In genomic region chr2:45469314-45470099, GRCh38 we compare ENCODE assay signal across 14 cellular contexts.
DNase-seq lines count a peak whose midpoint lies in the region; ATAC-seq, FAIRE-seq and TF ChIP-seq lines count a peak whose summit lies in the region.
"Had no signal": no experiment of that assay in that cellular context is flagged by ENCODE, and none has a peak within 500 bp of the region (broad histone marks: within the 10 kb centered on the region; RNA-seq: fewer than 3 reads in every experiment).

No MANE protein-coding gene starts in this region.

- H3K27me3 Mint-ChIP-seq in activated CD8-positive, alpha-beta memory T cell treated with anti-CD3 and anti-CD28 coated beads, Interleukin-2, amount 10 ng/mL, durations not matched to agents 7 days and 5 days, result no peaks in the 10 kb centered on the region
- H3K27me3 Mint-ChIP-seq: activated naive CD8-positive, alpha-beta T cell had no signal

- no peak overlapping the region for H2BK120ac ChIP-seq in mesenchymal stem cell (ENCODE audit: low read depth, low read length)

- 50% methylated on average over 2 of the region's 2 CpGs for WGBS in A549 (ENCODE audit: missing lambda C conversion rate)
- no CpG with 5 or more reads among the region's 2 CpGs for WGBS in mesenchymal stem cell

- H3K4me1 ChIP-seq in A549 (peaks cover 20% of the 10 kb centered on the region), left ventricle myocardium inferior (peaks cover 28% of the 10 kb centered on the region), mesenchymal stem cell (ENCODE audit: control insufficient read depth, insufficient read depth, low read depth, low read length) (no peaks in the 10 kb centered on the region)

- H3K27ac ChIP-seq in A549, result peak overlapping the region in 1 of 2 experiments; percentile 44; a peak in 2 of 6 replicates
- peak overlapping the region; percentile 51 for H3K27ac ChIP-seq in left ventricle myocardium inferior (replicated peaks)
- no peak overlapping the region for H3K27ac ChIP-seq in mesenchymal stem cell (ENCODE audit: low read length, poor library complexity, severe bottlenecking)
- H3K27ac ChIP-seq: HL-60 had no signal

- peak in 1 of 2 experiments; percentile 39 for DNase-seq in A549 (ENCODE audit: low read depth in 1 of 2, low spot score in 1 of 2)
- DNase-seq in NCI-H748 (lab: John Stamatoyannopoulos, UW; ENCODE audit: unreplicated experiment), result peak; percentile 91
- no peak for DNase-seq in left ventricle myocardium inferior
- DNase-seq in NOMO-1 treated with dmso at 0.1 percent for 144 hours (lab: John Stamatoyannopoulos, UW; ENCODE audit: unreplicated experiment), result no peak
- DNase-seq in activated CD8-positive, alpha-beta memory T cell treated with anti-CD3 and anti-CD28 coated beads, Interleukin-2, amount 10 ng/mL, durations not matched to agents 7 days and 5 days, result no peak
- DNase-seq in NOMO-1 treated with DMSO at 0.1 percent for 48 hours (lab: John Stamatoyannopoulos, UW; ENCODE audit: unreplicated experiment), result no peak
- no peak for DNase-seq in mesenchymal stem cell
- DNase-seq: NCI-H2227 treated with DMSO at 0.1 percent for 48 hours; stimulated activated CD4-positive, alpha-beta T cell treated with anti-CD3 and anti-CD28 coated beads, Interleukin-4, amount 100 ng/mL, for 24 hours had no signal

- CTCF ChIA-PET in A549 (lab: Yijun Ruan, JAX), result no interaction called here
- CTCF ChIA-PET in activated CD8-positive, alpha-beta memory T cell treated with anti-CD3 and anti-CD28 coated beads, Interleukin-2, amount 10 ng/mL, durations not matched to agents 7 days and 5 days (lab: Charles Lee), result no interaction called here

- peak overlapping the region; percentile 29 for H3K4me2 ChIP-seq in A549
- no peak overlapping the region for H3K4me2 ChIP-seq in mesenchymal stem cell (ENCODE audit: low read length, poor library complexity, severe bottlenecking)

- H3K4me1 Mint-ChIP-seq in activated CD8-positive, alpha-beta memory T cell treated with anti-CD3 and anti-CD28 coated beads, Interleukin-2, amount 10 ng/mL, durations not matched to agents 7 days and 5 days, result no peaks in the 10 kb centered on the region

- H3K23ac ChIP-seq in mesenchymal stem cell (ENCODE audit: low read length in 2 of 2), result no peak overlapping the region

- no peak overlapping the region for H4K8ac ChIP-seq in mesenchymal stem cell (ENCODE audit: low read length)

- H3K4me3 ChIP-seq in A549 (no peak overlapping the region), left ventricle myocardium inferior (no peak overlapping the region), mesenchymal stem cell (ENCODE audit: insufficient read depth in 1 of 2, low read depth in 1 of 2, low read length in 2 of 2) (no peak overlapping the region)

- peaks cover 7% of the 10 kb centered on the region for H3K36me3 Mint-ChIP-seq in activated CD8-positive, alpha-beta memory T cell treated with anti-CD3 and anti-CD28 coated beads, Interleukin-2, amount 10 ng/mL, durations not matched to agents 7 days and 5 days

- H2AK5ac ChIP-seq in mesenchymal stem cell (ENCODE audit: low read length, severe bottlenecking), result no peak overlapping the region

- H3K4me3 Mint-ChIP-seq in activated CD8-positive, alpha-beta memory T cell treated with anti-CD3 and anti-CD28 coated beads, Interleukin-2, amount 10 ng/mL, durations not matched to agents 7 days and 5 days, result no peak overlapping the region
- H3K4me3 Mint-ChIP-seq: activated naive CD8-positive, alpha-beta T cell; nephron had no signal

- H3K27me3 ChIP-seq in left ventricle myocardium inferior (ENCODE audit: low read depth), result no peaks in the 10 kb centered on the region
- no peaks in the 10 kb centered on the region for H3K27me3 ChIP-seq in mesenchymal stem cell (ENCODE audit: control insufficient read depth in 1 of 2, insufficient read depth in 1 of 2, low read length in 2 of 2)

- TF ChIP-seq POLR2A in A549 (IDR thresholded peaks at IDR 0.05; ENCODE audit: low read length), result no peak

- H2BK15ac ChIP-seq in mesenchymal stem cell (ENCODE audit: low read depth, poor library complexity, severe bottlenecking), result no peak overlapping the region

- H3K14ac ChIP-seq in mesenchymal stem cell (ENCODE audit: low read length in 2 of 2), result no peak overlapping the region

- no peak overlapping the region for H3K27ac Mint-ChIP-seq in activated CD8-positive, alpha-beta memory T cell treated with anti-CD3 and anti-CD28 coated beads, Interleukin-2, amount 10 ng/mL, durations not matched to agents 7 days and 5 days
- H3K27ac Mint-ChIP-seq: activated naive CD8-positive, alpha-beta T cell; nephron had no signal

- TF ChIP-seq RAD21 in A549 (conservative IDR thresholded peaks at IDR 0.05 in 1 of 2, IDR thresholded peaks at IDR 0.05 in 1 of 2), result no peak

- H2BK5ac ChIP-seq in mesenchymal stem cell (ENCODE audit: low read depth, low read length, poor library complexity, severe bottlenecking), result no peak overlapping the region

- no peak overlapping the region for H3K18ac ChIP-seq in mesenchymal stem cell (ENCODE audit: low read depth in 1 of 2, low read length in 2 of 2)

- H2AFZ ChIP-seq in mesenchymal stem cell (ENCODE audit: low read depth, low read length), result no peak overlapping the region

- no peaks in the 10 kb centered on the region for H3K9me3 Mint-ChIP-seq in activated CD8-positive, alpha-beta memory T cell treated with anti-CD3 and anti-CD28 coated beads, Interleukin-2, amount 10 ng/mL, durations not matched to agents 7 days and 5 days (ENCODE audit: low read depth)
- H3K9me3 Mint-ChIP-seq: nephron had no signal

- no peak overlapping the region for H3K4ac ChIP-seq in mesenchymal stem cell (ENCODE audit: low read depth in 1 of 2, low read length in 2 of 2)

- H3K36me3 ChIP-seq in left ventricle myocardium inferior (no peaks in the 10 kb centered on the region), mesenchymal stem cell (ENCODE audit: control insufficient read depth in 1 of 2, insufficient read depth in 2 of 2, low read depth in 1 of 2, low read length in 2 of 2) (no peaks in the 10 kb centered on the region)

- peak in 1 of 2 experiments; percentile 18; a peak in 1 of 5 replicates for TF ChIP-seq EP300 in A549 (IDR thresholded peaks at IDR 0.05)

- FAIRE-seq in A549 (lab: Jason Lieb, UNC), result peak; percentile 39
- FAIRE-seq: urothelium cell line had no signal

- TF ChIP-seq CTCF in A549 (IDR thresholded peaks at IDR 0.05), result no peak
- no peak for TF ChIP-seq CTCF in left ventricle myocardium inferior (IDR thresholded peaks at IDR 0.05; ENCODE audit: borderline replicate concordance)

- POLR2A ChIA-PET in A549 (lab: Yijun Ruan, JAX), result no interaction called here

- ATAC-seq in A549 (peak in 1 of 2 experiments; percentile 61; a peak in 3 of 6 replicates), GM21619 (IDR thresholded peaks at IDR 0.05; ENCODE audit: unreplicated experiment) (peak; percentile 54)
- no peak for ATAC-seq in activated CD8-positive, alpha-beta memory T cell treated with anti-CD3 and anti-CD28 coated beads, Interleukin-2, amount 10 ng/mL, durations not matched to agents 7 days and 5 days

- H3K79me1 ChIP-seq in mesenchymal stem cell (replicated peaks; ENCODE audit: low read length, poor library complexity, severe bottlenecking), result no peaks in the 10 kb centered on the region

- H3K9me3 ChIP-seq in A549, result no peaks in the 10 kb centered on the region
- H3K9me3 ChIP-seq in left ventricle myocardium inferior (replicated peaks), result no peaks in the 10 kb centered on the region
- no peaks in the 10 kb centered on the region for H3K9me3 ChIP-seq in mesenchymal stem cell (ENCODE audit: control insufficient read depth, low read length)

- no peak overlapping the region for H4K91ac ChIP-seq in mesenchymal stem cell (ENCODE audit: low read length)

- no peak overlapping the region for H2BK12ac ChIP-seq in mesenchymal stem cell (ENCODE audit: low read length in 2 of 2)

- intact Hi-C loops in left ventricle myocardium inferior (cut with micrococcal nuclease), result no loop called here

- no peak overlapping the region for H3K9ac ChIP-seq in mesenchymal stem cell (ENCODE audit: low read length)

TF ChIP-seq in A549, 52 proteins besides CTCF, POLR2A, EP300 and RAD21:
- TF ChIP-seq, protein P1, sequence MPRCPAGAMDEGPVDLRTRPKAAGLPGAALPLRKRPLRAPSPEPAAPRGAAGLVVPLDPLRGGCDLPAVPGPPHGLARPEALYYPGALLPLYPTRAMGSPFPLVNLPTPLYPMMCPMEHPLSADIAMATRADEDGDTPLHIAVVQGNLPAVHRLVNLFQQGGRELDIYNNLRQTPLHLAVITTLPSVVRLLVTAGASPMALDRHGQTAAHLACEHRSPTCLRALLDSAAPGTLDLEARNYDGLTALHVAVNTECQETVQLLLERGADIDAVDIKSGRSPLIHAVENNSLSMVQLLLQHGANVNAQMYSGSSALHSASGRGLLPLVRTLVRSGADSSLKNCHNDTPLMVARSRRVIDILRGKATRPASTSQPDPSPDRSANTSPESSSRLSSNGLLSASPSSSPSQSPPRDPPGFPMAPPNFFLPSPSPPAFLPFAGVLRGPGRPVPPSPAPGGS (IDR thresholded peaks at IDR 0.05), result 0 out of 3 replicates have a peak, but pooled peaks have one; percentile 32
- TF ChIP-seq E2F6 (IDR thresholded peaks at IDR 0.05; ENCODE audit: borderline replicate concordance, low read depth), result no peak
- peak; percentile 34; the same call in 1 of the 2 replicates for TF ChIP-seq HES2 (IDR thresholded peaks at IDR 0.05)
- TF ChIP-seq CEBPB (IDR thresholded peaks at IDR 0.05), result peak; percentile 44 to 78; a peak in 3 of 4 replicates
- TF ChIP-seq JUN (IDR thresholded peaks at IDR 0.05), result peak in 1 of 2 experiments; percentile 53; a peak in 1 of 5 replicates
- TF ChIP-seq ZSCAN20 (CRISPR knock-in tag; IDR thresholded peaks at IDR 0.05), result no peak
TF ChIP-seq in A549: peak in this region for 4.
